In the genomic region with DNA sequence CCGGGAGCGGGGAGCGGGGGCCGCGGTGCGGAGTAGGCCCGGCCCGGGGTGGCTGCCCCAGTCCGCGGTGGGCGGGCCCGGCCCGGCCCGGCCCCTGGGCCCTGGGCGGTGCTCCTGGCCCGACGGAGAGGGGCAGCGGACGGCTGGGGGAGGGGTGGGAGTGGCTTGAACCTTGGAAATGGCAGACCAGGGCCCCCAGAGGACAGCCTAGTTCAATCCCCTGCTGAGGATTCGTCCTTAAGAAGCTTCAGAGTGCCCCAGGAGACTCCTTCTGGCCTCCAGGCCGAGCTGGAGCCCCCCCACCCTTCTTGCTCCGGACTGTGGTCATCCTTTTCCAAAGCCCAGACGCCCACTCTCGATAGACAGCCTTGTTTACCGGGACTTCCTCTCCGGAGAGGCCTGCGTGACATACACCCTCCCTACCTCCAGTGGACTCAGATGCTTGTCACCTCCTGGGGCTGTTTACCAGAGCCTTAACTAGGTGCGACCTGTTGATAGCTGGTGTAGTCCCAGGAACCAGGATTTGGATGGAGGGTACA, we compare ENCODE assay signal across 8 cellular contexts. TPM values are rescaled to one million over a fixed set of nuclear protein-coding genes. Genes with fewer than 3 reads are reported as not detected.
DNase-seq lines count a peak whose midpoint lies in the region; ATAC-seq lines count a peak whose summit lies in the region.

No MANE protein-coding gene starts in this region.

- peaks cover 13% of the 10 kb centered on the region for H3K27me3 ChIP-seq in H7 (ENCODE audit: control insufficient read depth, insufficient read depth, low read length)

- H3K36me3 Mint-ChIP-seq in effector memory CD8-positive, alpha-beta T cell (ENCODE audit: insufficient read depth), result peaks cover 51% of the 10 kb centered on the region
- H3K36me3 Mint-ChIP-seq in memory B cell, result peaks cover 12% of the 10 kb centered on the region

- H3K4me3 Mint-ChIP-seq in effector memory CD8-positive, alpha-beta T cell, result peak overlapping the region; percentile 84 to 86
- H3K4me3 Mint-ChIP-seq in memory B cell, result peak overlapping the region; percentile 93

- H3K36me3 ChIP-seq in H7 (replicated peaks; ENCODE audit: control insufficient read depth, insufficient read depth, low read length), result peaks cover 1% of the 10 kb centered on the region

- H3K4me1 Mint-ChIP-seq in effector memory CD8-positive, alpha-beta T cell (ENCODE audit: low read depth in 2 of 2), result peaks cover 37 to 40% of the 10 kb centered on the region in 2 donors
- peaks cover 25% of the 10 kb centered on the region for H3K4me1 Mint-ChIP-seq in memory B cell

- ATAC-seq in effector memory CD8-positive, alpha-beta T cell (replicated peaks), result peak; percentile 56
- peak; percentile 44 for ATAC-seq in memory B cell (ENCODE audit: low read depth)

- H3K4me3 ChIP-seq in H7 (ENCODE audit: insufficient read depth, low read depth, low read length), result peak overlapping the region; percentile 72

- no peaks in the 10 kb centered on the region for H3K9me3 Mint-ChIP-seq in effector memory CD8-positive, alpha-beta T cell
- H3K9me3 Mint-ChIP-seq in memory B cell, result no peaks in the 10 kb centered on the region

- H3K27me3 Mint-ChIP-seq in effector memory CD8-positive, alpha-beta T cell, result no peaks in the 10 kb centered on the region
- H3K27me3 Mint-ChIP-seq in memory B cell, result no peaks in the 10 kb centered on the region

- peak overlapping the region; percentile 97 to 99 for H3K27ac Mint-ChIP-seq in effector memory CD8-positive, alpha-beta T cell
- peak overlapping the region; percentile 98 for H3K27ac Mint-ChIP-seq in memory B cell

- peak; percentile 28 to 80 for DNase-seq in NCI-H526 (lab: John Stamatoyannopoulos, UW)
- DNase-seq in NCI-H526 treated with DMSO at 0.1 percent for 48 hours (lab: John Stamatoyannopoulos, UW), result no peak
- peak; percentile 96 for DNase-seq in H7
- DNase-seq in LHCN-M2 (ENCODE audit: low read depth), result peak; percentile 69
- peak in 3 of 4 experiments; percentile 40 to 52 (median 42) for DNase-seq in activated CD4-positive, CD25-positive, alpha-beta regulatory T cell (lab: John Stamatoyannopoulos, UW)
- peak; percentile 22 to 56 (median 39) for DNase-seq in effector memory CD8-positive, alpha-beta T cell
- peak in 1 of 2 donors; percentile 53 for DNase-seq in memory B cell (ENCODE audit: low spot score in 2 of 2)
- DNase-seq in stimulated activated CD8-positive, alpha-beta memory T cell treated with anti-CD3 and anti-CD28 coated beads, Interleukin-4, amount 100 ng/mL, for 48 hours, result peak; percentile 78

RNA-seq across cellular contexts. Expression of a gene that starts 0.5 kb away (rescaled TPM):
- 24.8 and 27.4 TPM in 2 replicates for total RNA-seq in H7 (2014; rRNA removed; shearing (Covaris generic))
- 27.0 and 29.7 TPM in 2 replicates for total RNA-seq in LHCN-M2 (2014; rRNA removed)
- 17.2 TPM for polyA plus RNA-seq in LHCN-M2 (2012)

RNA-seq across cellular contexts. Expression of a gene that starts 0.7 kb away (rescaled TPM):
- 0.24 and 1.5 TPM in 2 replicates for total RNA-seq in H7 (2014; rRNA removed; shearing (Covaris generic))
- 1.3 and 1.9 TPM in 2 replicates for total RNA-seq in LHCN-M2 (2014; rRNA removed)
- polyA plus RNA-seq in LHCN-M2 (2012), result 2.2 TPM

RNA-seq across cellular contexts. Expression of a gene that starts 12.4 kb away (rescaled TPM):
- total RNA-seq in H7 (2014; rRNA removed; shearing (Covaris generic)), result 23.5 and 26.7 TPM in 2 replicates
- 22.3 and 26.6 TPM in 2 replicates for total RNA-seq in LHCN-M2 (2014; rRNA removed)
- 42.8 TPM for polyA plus RNA-seq in LHCN-M2 (2012)

RNA-seq across cellular contexts. Expression of a gene that starts 31.4 kb away (rescaled TPM):
- 3.6 and 6.1 TPM in 2 replicates for total RNA-seq in H7 (2014; rRNA removed; shearing (Covaris generic))
- total RNA-seq in LHCN-M2 (2014; rRNA removed), result 0.06 TPM in 2 replicates
- polyA plus RNA-seq in LHCN-M2 (2012), result 0.23 TPM
